Comparison of ENCODE assay signal across 1 cellular context in the genomic region with DNA sequence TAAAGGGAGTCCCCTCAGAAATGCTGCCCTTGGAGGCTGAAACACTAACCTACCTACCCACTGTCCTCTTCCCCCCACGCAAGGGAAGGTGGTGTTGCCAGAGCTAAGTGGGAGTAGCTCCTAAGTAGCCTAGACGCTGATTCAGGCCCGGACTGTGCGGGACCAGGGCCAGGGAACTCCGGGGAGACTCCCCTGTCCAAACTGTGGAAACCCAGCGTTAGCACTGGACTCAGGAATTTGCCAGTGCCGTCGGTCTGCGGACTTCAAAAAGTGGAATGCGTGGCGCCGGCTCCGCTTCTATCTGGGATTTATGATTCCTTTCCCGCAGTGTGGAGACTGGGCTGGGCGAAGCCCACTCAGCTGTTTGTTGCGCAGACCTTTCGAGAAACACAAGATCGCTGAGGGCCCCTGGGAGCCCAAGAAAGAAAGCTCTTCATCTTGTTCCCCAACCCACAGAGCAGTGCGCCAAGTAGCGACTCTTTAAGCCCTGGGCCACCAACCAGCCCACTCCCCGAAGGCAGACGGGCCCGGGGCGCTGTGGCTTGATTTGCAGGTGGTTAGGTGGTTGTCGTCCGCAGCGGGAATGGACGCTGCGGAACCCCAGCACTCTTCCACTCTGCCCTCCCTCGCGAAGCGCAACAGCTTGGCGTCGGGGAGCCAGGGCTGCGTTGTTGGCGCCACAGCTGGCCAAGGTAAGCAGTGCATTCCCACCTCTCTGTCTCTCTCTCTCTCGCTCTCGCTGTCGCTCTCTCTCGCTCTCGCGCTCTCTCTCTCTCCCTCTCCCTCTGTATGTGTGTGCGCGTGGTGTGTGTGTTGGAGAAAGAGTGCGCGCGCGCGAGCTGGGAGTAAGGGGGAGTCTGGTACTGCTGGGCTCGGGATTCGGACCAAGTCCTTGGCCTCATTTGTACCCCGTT.
TF ChIP-seq lines count a peak whose summit lies in the region.

No MANE protein-coding gene starts in this region.

TF ChIP-seq in HepG2, 621 proteins besides CTCF, POLR2A, EP300 and RAD21 (continued from another document):
- TF ChIP-seq SAP130 (CRISPR knock-in tag; IDR thresholded peaks at IDR 0.05; ENCODE audit: low read depth) (peak; percentile 51), GABPB1 (CRISPR knock-in tag; IDR thresholded peaks at IDR 0.05) (peak; percentile 34; the same call in 1 of the 2 replicates), PCBP1 (IDR thresholded peaks at IDR 0.05; ENCODE audit: borderline replicate concordance, low read depth, low read length) (peak; percentile 75; the same call in 1 of the 2 replicates), THAP11 (CRISPR knock-in tag; IDR thresholded peaks at IDR 0.05) (0 out of 2 replicates have a peak, but pooled peaks have one; percentile 31), ZMYM4 (CRISPR knock-in tag; IDR thresholded peaks at IDR 0.05) (0 out of 2 replicates have a peak, but pooled peaks have one; percentile 29), ZNF777 (CRISPR knock-in tag; IDR thresholded peaks at IDR 0.05) (peak; percentile 76), IRF2 (CRISPR knock-in tag; IDR thresholded peaks at IDR 0.05) (peak; percentile 63; the same call in 1 of the 2 replicates), ZNF552 (CRISPR knock-in tag; IDR thresholded peaks at IDR 0.05; ENCODE audit: borderline replicate concordance) (0 out of 2 replicates have a peak, but pooled peaks have one; percentile 13), KDM3A (CRISPR knock-in tag; IDR thresholded peaks at IDR 0.05; ENCODE audit: low read depth) (no peak)
- TF ChIP-seq, protein P1, sequence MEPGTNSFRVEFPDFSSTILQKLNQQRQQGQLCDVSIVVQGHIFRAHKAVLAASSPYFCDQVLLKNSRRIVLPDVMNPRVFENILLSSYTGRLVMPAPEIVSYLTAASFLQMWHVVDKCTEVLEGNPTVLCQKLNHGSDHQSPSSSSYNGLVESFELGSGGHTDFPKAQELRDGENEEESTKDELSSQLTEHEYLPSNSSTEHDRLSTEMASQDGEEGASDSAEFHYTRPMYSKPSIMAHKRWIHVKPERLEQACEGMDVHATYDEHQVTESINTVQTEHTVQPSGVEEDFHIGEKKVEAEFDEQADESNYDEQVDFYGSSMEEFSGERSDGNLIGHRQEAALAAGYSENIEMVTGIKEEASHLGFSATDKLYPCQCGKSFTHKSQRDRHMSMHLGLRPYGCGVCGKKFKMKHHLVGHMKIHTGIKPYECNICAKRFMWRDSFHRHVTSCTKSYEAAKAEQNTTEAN (CRISPR knock-in tag; conservative IDR thresholded peaks at IDR 0.05): no peak
- TF ChIP-seq, protein P2, sequence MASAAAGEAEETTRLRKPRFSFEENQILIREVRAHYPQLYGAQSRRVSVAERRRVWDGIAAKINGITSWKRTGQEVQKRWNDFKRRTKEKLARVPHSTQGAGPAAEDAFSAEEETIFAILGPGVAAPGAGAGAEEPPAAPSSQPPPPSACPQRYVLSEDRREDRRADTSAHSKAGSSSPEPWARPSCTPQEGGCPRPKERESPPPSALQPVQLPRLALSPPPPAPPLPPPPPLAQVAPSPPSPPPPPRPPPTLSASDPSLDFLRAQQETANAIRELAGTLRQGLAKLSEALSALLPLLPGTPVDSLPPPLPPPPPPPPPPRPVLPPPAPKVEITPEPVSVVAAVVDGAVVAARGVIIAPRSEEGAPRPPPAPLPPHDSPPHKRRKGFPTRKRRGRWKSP (CRISPR knock-in tag; IDR thresholded peaks at IDR 0.05): peak; percentile 44; the same call in 1 of the 2 replicates
- TF ChIP-seq, protein P3, sequence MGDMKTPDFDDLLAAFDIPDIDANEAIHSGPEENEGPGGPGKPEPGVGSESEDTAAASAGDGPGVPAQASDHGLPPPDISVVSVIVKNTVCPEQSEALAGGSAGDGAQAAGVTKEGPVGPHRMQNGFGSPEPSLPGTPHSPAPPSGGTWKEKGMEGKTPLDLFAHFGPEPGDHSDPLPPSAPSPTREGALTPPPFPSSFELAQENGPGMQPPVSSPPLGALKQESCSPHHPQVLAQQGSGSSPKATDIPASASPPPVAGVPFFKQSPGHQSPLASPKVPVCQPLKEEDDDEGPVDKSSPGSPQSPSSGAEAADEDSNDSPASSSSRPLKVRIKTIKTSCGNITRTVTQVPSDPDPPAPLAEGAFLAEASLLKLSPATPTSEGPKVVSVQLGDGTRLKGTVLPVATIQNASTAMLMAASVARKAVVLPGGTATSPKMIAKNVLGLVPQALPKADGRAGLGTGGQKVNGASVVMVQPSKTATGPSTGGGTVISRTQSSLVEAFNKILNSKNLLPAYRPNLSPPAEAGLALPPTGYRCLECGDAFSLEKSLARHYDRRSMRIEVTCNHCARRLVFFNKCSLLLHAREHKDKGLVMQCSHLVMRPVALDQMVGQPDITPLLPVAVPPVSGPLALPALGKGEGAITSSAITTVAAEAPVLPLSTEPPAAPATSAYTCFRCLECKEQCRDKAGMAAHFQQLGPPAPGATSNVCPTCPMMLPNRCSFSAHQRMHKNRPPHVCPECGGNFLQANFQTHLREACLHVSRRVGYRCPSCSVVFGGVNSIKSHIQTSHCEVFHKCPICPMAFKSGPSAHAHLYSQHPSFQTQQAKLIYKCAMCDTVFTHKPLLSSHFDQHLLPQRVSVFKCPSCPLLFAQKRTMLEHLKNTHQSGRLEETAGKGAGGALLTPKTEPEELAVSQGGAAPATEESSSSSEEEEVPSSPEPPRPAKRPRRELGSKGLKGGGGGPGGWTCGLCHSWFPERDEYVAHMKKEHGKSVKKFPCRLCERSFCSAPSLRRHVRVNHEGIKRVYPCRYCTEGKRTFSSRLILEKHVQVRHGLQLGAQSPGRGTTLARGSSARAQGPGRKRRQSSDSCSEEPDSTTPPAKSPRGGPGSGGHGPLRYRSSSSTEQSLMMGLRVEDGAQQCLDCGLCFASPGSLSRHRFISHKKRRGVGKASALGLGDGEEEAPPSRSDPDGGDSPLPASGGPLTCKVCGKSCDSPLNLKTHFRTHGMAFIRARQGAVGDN (CRISPR knock-in tag; IDR thresholded peaks at IDR 0.05): peak; percentile 64
- TF ChIP-seq, protein P4, sequence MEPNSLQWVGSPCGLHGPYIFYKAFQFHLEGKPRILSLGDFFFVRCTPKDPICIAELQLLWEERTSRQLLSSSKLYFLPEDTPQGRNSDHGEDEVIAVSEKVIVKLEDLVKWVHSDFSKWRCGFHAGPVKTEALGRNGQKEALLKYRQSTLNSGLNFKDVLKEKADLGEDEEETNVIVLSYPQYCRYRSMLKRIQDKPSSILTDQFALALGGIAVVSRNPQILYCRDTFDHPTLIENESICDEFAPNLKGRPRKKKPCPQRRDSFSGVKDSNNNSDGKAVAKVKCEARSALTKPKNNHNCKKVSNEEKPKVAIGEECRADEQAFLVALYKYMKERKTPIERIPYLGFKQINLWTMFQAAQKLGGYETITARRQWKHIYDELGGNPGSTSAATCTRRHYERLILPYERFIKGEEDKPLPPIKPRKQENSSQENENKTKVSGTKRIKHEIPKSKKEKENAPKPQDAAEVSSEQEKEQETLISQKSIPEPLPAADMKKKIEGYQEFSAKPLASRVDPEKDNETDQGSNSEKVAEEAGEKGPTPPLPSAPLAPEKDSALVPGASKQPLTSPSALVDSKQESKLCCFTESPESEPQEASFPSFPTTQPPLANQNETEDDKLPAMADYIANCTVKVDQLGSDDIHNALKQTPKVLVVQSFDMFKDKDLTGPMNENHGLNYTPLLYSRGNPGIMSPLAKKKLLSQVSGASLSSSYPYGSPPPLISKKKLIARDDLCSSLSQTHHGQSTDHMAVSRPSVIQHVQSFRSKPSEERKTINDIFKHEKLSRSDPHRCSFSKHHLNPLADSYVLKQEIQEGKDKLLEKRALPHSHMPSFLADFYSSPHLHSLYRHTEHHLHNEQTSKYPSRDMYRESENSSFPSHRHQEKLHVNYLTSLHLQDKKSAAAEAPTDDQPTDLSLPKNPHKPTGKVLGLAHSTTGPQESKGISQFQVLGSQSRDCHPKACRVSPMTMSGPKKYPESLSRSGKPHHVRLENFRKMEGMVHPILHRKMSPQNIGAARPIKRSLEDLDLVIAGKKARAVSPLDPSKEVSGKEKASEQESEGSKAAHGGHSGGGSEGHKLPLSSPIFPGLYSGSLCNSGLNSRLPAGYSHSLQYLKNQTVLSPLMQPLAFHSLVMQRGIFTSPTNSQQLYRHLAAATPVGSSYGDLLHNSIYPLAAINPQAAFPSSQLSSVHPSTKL (CRISPR knock-in tag; IDR thresholded peaks at IDR 0.05): peak; percentile 28; the same call in 1 of the 2 replicates
- TF ChIP-seq, protein P5, sequence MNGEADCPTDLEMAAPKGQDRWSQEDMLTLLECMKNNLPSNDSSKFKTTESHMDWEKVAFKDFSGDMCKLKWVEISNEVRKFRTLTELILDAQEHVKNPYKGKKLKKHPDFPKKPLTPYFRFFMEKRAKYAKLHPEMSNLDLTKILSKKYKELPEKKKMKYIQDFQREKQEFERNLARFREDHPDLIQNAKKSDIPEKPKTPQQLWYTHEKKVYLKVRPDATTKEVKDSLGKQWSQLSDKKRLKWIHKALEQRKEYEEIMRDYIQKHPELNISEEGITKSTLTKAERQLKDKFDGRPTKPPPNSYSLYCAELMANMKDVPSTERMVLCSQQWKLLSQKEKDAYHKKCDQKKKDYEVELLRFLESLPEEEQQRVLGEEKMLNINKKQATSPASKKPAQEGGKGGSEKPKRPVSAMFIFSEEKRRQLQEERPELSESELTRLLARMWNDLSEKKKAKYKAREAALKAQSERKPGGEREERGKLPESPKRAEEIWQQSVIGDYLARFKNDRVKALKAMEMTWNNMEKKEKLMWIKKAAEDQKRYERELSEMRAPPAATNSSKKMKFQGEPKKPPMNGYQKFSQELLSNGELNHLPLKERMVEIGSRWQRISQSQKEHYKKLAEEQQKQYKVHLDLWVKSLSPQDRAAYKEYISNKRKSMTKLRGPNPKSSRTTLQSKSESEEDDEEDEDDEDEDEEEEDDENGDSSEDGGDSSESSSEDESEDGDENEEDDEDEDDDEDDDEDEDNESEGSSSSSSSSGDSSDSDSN (CRISPR knock-in tag; IDR thresholded peaks at IDR 0.05): peak; percentile 33; the same call in 1 of the 2 replicates
TF ChIP-seq in HepG2: peak in this region for 61.
